In the genomic region with DNA sequence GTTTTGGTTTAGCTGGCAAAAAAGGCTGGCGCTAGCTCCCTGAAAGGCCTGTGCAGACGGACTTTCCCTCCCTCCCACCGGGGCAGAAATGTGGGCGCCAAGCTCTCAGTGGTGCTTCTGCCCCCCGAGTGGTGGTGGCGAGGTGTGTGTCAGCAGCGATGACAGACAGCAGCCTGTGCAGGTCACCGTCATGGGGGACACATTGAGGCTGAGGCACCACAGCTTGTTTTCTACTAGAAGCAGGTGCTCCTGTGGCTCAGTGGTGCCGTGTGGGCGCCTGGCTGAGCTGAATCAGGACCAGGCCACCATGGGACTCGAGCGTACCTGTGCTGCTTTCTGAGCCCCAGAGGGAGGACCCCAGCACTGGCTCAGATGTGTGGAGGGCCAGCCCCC, we compare ENCODE assay signal across 25 cellular contexts. TPM values are rescaled to one million over a fixed set of nuclear protein-coding genes. Genes with fewer than 3 reads are reported as not detected.
"Had no signal": no experiment of that assay in that cellular context is flagged by ENCODE, and none has a peak within 500 bp of the region (broad histone marks: within the 10 kb centered on the region; RNA-seq: fewer than 3 reads in every experiment).

No MANE protein-coding gene starts in this region.

- ATAC-seq: activated T-helper 17 cell treated with anti-CD3 and anti-CD28 coated beads, Interleukin-2, amount 50 U/mL, for 72 hours; K562; T-helper 17 cell had no signal

- H3K36me3 Mint-ChIP-seq: activated CD4-positive, alpha-beta memory T cell treated with anti-CD3 and anti-CD28 coated beads for 36 hours; activated naive CD8-positive, alpha-beta T cell had no signal

- H3K4me3 ChIP-seq: K562, Peyer's patch had no signal

- H3K9me3 Mint-ChIP-seq: activated B cell treated with CpG ODN at 0.5 μM for 24 hours; activated CD4-positive, alpha-beta memory T cell treated with anti-CD3 and anti-CD28 coated beads for 36 hours; activated CD4-positive, alpha-beta T cell treated with anti-CD3 and anti-CD28 coated beads, Interleukin-2, amount 10 ng/mL, durations not matched to agents 24 days and 14 days; activated naive CD4-positive, alpha-beta T cell treated with anti-CD3 and anti-CD28 coated beads for 36 hours; activated T-helper 17 cell treated with anti-CD3 and anti-CD28 coated beads, Interleukin-2, amount 50 U/mL, for 72 hours had no signal

- H3K4me3 Mint-ChIP-seq: activated B cell treated with CpG ODN at 0.5 μM for 24 hours; activated CD4-positive, alpha-beta memory T cell treated with anti-CD3 and anti-CD28 coated beads for 36 hours; activated CD4-positive, alpha-beta T cell treated with anti-CD3 and anti-CD28 coated beads, Interleukin-2, amount 10 ng/mL, durations not matched to agents 24 days and 14 days; activated naive CD4-positive, alpha-beta T cell treated with anti-CD3 and anti-CD28 coated beads for 36 hours; activated naive CD8-positive, alpha-beta T cell; activated T-helper 17 cell treated with anti-CD3 and anti-CD28 coated beads, Interleukin-2, amount 50 U/mL, for 72 hours; T-helper 17 cell had no signal

- DNase-seq: activated B cell treated with CpG ODN at 0.5 μM for 24 hours; activated CD4-positive, alpha-beta memory T cell treated with anti-CD3 and anti-CD28 coated beads for 36 hours; activated CD4-positive, alpha-beta T cell treated with anti-CD3 and anti-CD28 coated beads for 1 hour; activated CD4-positive, alpha-beta T cell treated with anti-CD3 and anti-CD28 coated beads, Interleukin-2, amount 10 ng/mL, durations not matched to agents 24 days and 14 days; activated gamma-delta T cell; activated naive CD4-positive, alpha-beta T cell treated with anti-CD3 and anti-CD28 coated beads for 36 hours; activated T-cell treated with anti-CD3 and anti-CD28 coated beads for 4 hours; activated T-cell treated with anti-CD3 and anti-CD28 coated beads, Interleukin-2, amount 50 U/mL, for 48 hours; amygdala; Karpas-422; MM.1S; NCI-H1105; NCI-H1436; NCI-H1694 treated with DMSO at 0.1 percent for 48 hours; NCI-H2029 treated with DMSO at 0.1 percent for 48 hours; NCI-H446; NCI-H524; Peyer's patch; SIG-M5; T-helper 17 cell; T-helper 9 cell had no signal

- H3K36me3 ChIP-seq: Peyer's patch had no signal

- H3K27me3 ChIP-seq: Peyer's patch had no signal

- H3K4me1 Mint-ChIP-seq: activated B cell treated with CpG ODN at 0.5 μM for 24 hours; activated CD4-positive, alpha-beta T cell treated with anti-CD3 and anti-CD28 coated beads, Interleukin-2, amount 10 ng/mL, durations not matched to agents 24 days and 14 days; activated T-helper 17 cell treated with anti-CD3 and anti-CD28 coated beads, Interleukin-2, amount 50 U/mL, for 72 hours; T-helper 17 cell had no signal

- H3K9me3 ChIP-seq: Peyer's patch had no signal

- H3K27ac ChIP-seq: Peyer's patch, RWPE1 had no signal

- H3K27ac Mint-ChIP-seq: activated B cell treated with CpG ODN at 0.5 μM for 24 hours; activated CD4-positive, alpha-beta memory T cell treated with anti-CD3 and anti-CD28 coated beads for 36 hours; activated CD4-positive, alpha-beta T cell treated with anti-CD3 and anti-CD28 coated beads, Interleukin-2, amount 10 ng/mL, durations not matched to agents 24 days and 14 days; activated naive CD4-positive, alpha-beta T cell treated with anti-CD3 and anti-CD28 coated beads for 36 hours; activated naive CD8-positive, alpha-beta T cell; activated T-helper 17 cell treated with anti-CD3 and anti-CD28 coated beads, Interleukin-2, amount 50 U/mL, for 72 hours had no signal

- H3K27me3 Mint-ChIP-seq: activated naive CD8-positive, alpha-beta T cell; activated T-helper 17 cell treated with anti-CD3 and anti-CD28 coated beads, Interleukin-2, amount 50 U/mL, for 72 hours had no signal

RNA-seq across cellular contexts. Expression of a gene that starts 6.2 kb away (rescaled TPM):
- total RNA-seq: T-helper 17 cell had no signal
